15 cellular contexts compared by ENCODE assay signal in genomic region chr22:45626198-45626651, GRCh38. TPM values are rescaled to one million over a fixed set of nuclear protein-coding genes. Genes with fewer than 3 reads are reported as not detected.
DNase-seq lines count a peak whose midpoint lies in the region; TF ChIP-seq lines count a peak whose summit lies in the region.
"Had no signal": no experiment of that assay in that cellular context is flagged by ENCODE, and none has a peak within 500 bp of the region (broad histone marks: within the 10 kb centered on the region; RNA-seq: fewer than 3 reads in every experiment).

No MANE protein-coding gene starts in this region.

- TF ChIP-seq EP300 in stomach (IDR thresholded peaks at IDR 0.05), result no peak

- WGBS in stomach, 5 donors, result 31 to 59% (median 41%) methylated on average over 18 to 22 of the region's 22 CpGs

- TF ChIP-seq POLR2A in stomach (IDR thresholded peaks at IDR 0.05), result no peak

- no peaks in the 10 kb centered on the region for H3K9me3 ChIP-seq in stomach
- H3K9me3 ChIP-seq: BE2C, esophagus muscularis mucosa, heart right ventricle had no signal

- peak overlapping the region; percentile 46 for H3K27ac Mint-ChIP-seq in MCF 10A (ENCODE audit: low read depth, unreplicated experiment)
- H3K27ac Mint-ChIP-seq in activated naive CD4-positive, alpha-beta T cell treated with anti-CD3 and anti-CD28 coated beads for 36 hours, result no peak overlapping the region
- H3K27ac Mint-ChIP-seq: T-helper 2 cell treated with Interferon-gamma antibody and Interleukin-4, amounts not matched to agents 5 μg/mL and 100 μg/mL, for 36 hours had no signal

- peaks cover 0 to 55% (median 4%) of the 10 kb centered on the region in 3 donors for H3K27me3 ChIP-seq in stomach
- H3K27me3 ChIP-seq: BE2C had no signal

- TF ChIP-seq CTCF in MCF 10A (IDR thresholded peaks at IDR 0.05; ENCODE audit: unreplicated experiment), result no peak
- TF ChIP-seq CTCF in stomach (IDR thresholded peaks at IDR 0.05), result no peak

- H3K4me3 ChIP-seq in stomach, result no peak overlapping the region
- H3K4me3 ChIP-seq: esophagus muscularis mucosa, heart right ventricle, smooth muscle cell had no signal

- POLR2A ChIA-PET in MCF 10A (lab: Yijun Ruan, JAX), result interaction anchor here (0.6 to 1.1 kb wide), 3 partner anchors 21 to 205 kb away, joined by 3 to 5 read pairs (median 3); no protein-coding TSS in a partner anchor

- H3K27ac ChIP-seq in stomach, result no peak overlapping the region
- H3K27ac ChIP-seq: esophagus muscularis mucosa, heart right ventricle had no signal

- peaks cover 13% of the 10 kb centered on the region for H3K4me1 Mint-ChIP-seq in MCF 10A (ENCODE audit: insufficient read depth, unreplicated experiment)
- H3K4me1 Mint-ChIP-seq in activated naive CD4-positive, alpha-beta T cell treated with anti-CD3 and anti-CD28 coated beads for 36 hours (ENCODE audit: low read depth), result no peaks in the 10 kb centered on the region

- no TSS peak for BruUV-seq in MCF 10A (replicated peaks; lab: Mats Ljungman, UMichigan)

- intact Hi-C loops in MCF 10A (cut with micrococcal nuclease), result no loop called here
- intact Hi-C loops in stomach (cut with DNase I; ENCODE audit: low total_unique reads), result no loop called here
- intact Hi-C loops in activated naive CD4-positive, alpha-beta T cell treated with anti-CD3 and anti-CD28 coated beads for 36 hours (cut with micrococcal nuclease), result no loop called here

- H3K4me3 Mint-ChIP-seq in MCF 10A (ENCODE audit: unreplicated experiment), result peak overlapping the region; percentile 55
- no peak overlapping the region for H3K4me3 Mint-ChIP-seq in activated naive CD4-positive, alpha-beta T cell treated with anti-CD3 and anti-CD28 coated beads for 36 hours
- H3K4me3 Mint-ChIP-seq: T-helper 2 cell treated with Interferon-gamma antibody and Interleukin-4, amounts not matched to agents 5 μg/mL and 100 μg/mL, for 36 hours had no signal

- CTCF ChIA-PET in MCF 10A (lab: Yijun Ruan, JAX), result interaction anchor here (0.6 to 2.6 kb wide), 6 partner anchors 12 to 126 kb away, joined by 3 to 10 read pairs (median 4); no protein-coding TSS in a partner anchor
- CTCF ChIA-PET in activated naive CD4-positive, alpha-beta T cell treated with anti-CD3 and anti-CD28 coated beads for 36 hours (lab: Charles Lee), result interaction anchor here (0.7 kb wide), 1 partner anchor 21 kb away, joined by 3 read pairs; no protein-coding TSS in a partner anchor

- H3K4me1 ChIP-seq in stomach, result peaks cover 0 to 8% (median 2%) of the 10 kb centered on the region in 4 donors
- H3K4me1 ChIP-seq: BE2C, esophagus muscularis mucosa, heart right ventricle had no signal

- DNase-seq in HPDE6-E6E7 (ENCODE audit: extremely low spot score) (peak; percentile 91), MCF 10A (ENCODE audit: unreplicated experiment) (peak; percentile 92), left kidney (ENCODE audit: low read depth, low spot score) (peak; percentile 80), stomach (peak; percentile 63), SIG-M5 (lab: John Stamatoyannopoulos, UW) (no peak)
- no peak for DNase-seq in activated naive CD4-positive, alpha-beta T cell treated with anti-CD3 and anti-CD28 coated beads for 36 hours
- DNase-seq in stimulated activated CD4-positive, alpha-beta T cell treated with anti-CD3 and anti-CD28 coated beads, Interleukin-4, amount 100 ng/mL, for 4 hours, result no peak
- DNase-seq: activated CD4-positive, alpha-beta T cell treated with anti-CD3 and anti-CD28 coated beads for 4 hours; BE2C; DND-41; HCEC 1CT; heart right ventricle had no signal

- no peaks in the 10 kb centered on the region for H3K36me3 ChIP-seq in stomach
- H3K36me3 ChIP-seq: BE2C, esophagus muscularis mucosa, heart right ventricle had no signal

- no peaks in the 10 kb centered on the region for H3K36me3 Mint-ChIP-seq in MCF 10A (ENCODE audit: insufficient read depth, unreplicated experiment)
- H3K36me3 Mint-ChIP-seq in activated naive CD4-positive, alpha-beta T cell treated with anti-CD3 and anti-CD28 coated beads for 36 hours (ENCODE audit: low read depth), result no peaks in the 10 kb centered on the region

- H3K9me3 Mint-ChIP-seq in MCF 10A (ENCODE audit: unreplicated experiment), result peaks cover 5% of the 10 kb centered on the region
- H3K9me3 Mint-ChIP-seq in activated naive CD4-positive, alpha-beta T cell treated with anti-CD3 and anti-CD28 coated beads for 36 hours, result no peaks in the 10 kb centered on the region
- H3K9me3 Mint-ChIP-seq: T-helper 2 cell treated with Interferon-gamma antibody and Interleukin-4, amounts not matched to agents 5 μg/mL and 100 μg/mL, for 36 hours had no signal

- peaks cover 7% of the 10 kb centered on the region for H3K27me3 Mint-ChIP-seq in MCF 10A (ENCODE audit: insufficient read depth, unreplicated experiment)
- H3K27me3 Mint-ChIP-seq in activated naive CD4-positive, alpha-beta T cell treated with anti-CD3 and anti-CD28 coated beads for 36 hours (ENCODE audit: low read depth), result peaks cover 5% of the 10 kb centered on the region

RNA-seq across cellular contexts. Expression of gene ATXN10, which starts 45.4 kb away (rescaled TPM):
- total RNA-seq in MCF 10A (2022) (149 and 193 TPM in 2 replicates), stomach (100 to 1,000 TPM in 4 of 5 donors, 10 to 100 TPM in 1; 65.6 to 171 (median 125) TPM)
- 10 to 100 TPM; 36.5 to 47.9 (median 43.8) TPM for polyA plus RNA-seq in stomach
- total RNA-seq in activated naive CD4-positive, alpha-beta T cell treated with anti-CD3 and anti-CD28 coated beads for 36 hours, result 10 to 100 TPM; 79.8 to 83.7 TPM

Comparison
In these comparisons a context has a peak if more than half of its experiments do, and no peak if none do; other contexts are left out.
1. DNase-seq: peak in HPDE6-E6E7 (single experiment), MCF 10A (single experiment), left kidney (single experiment) and stomach (single experiment); none in activated naive CD4-positive, alpha-beta T cell treated with anti-CD3 and anti-CD28 coated beads for 36 hours (single experiment), SIG-M5 (single experiment) and stimulated activated CD4-positive, alpha-beta T cell treated with anti-CD3 and anti-CD28 coated beads, Interleukin-4, amount 100 ng/mL, for 4 hours (0 of 2).